ENCODE assay signal across 8 cellular contexts in the genomic region with DNA sequence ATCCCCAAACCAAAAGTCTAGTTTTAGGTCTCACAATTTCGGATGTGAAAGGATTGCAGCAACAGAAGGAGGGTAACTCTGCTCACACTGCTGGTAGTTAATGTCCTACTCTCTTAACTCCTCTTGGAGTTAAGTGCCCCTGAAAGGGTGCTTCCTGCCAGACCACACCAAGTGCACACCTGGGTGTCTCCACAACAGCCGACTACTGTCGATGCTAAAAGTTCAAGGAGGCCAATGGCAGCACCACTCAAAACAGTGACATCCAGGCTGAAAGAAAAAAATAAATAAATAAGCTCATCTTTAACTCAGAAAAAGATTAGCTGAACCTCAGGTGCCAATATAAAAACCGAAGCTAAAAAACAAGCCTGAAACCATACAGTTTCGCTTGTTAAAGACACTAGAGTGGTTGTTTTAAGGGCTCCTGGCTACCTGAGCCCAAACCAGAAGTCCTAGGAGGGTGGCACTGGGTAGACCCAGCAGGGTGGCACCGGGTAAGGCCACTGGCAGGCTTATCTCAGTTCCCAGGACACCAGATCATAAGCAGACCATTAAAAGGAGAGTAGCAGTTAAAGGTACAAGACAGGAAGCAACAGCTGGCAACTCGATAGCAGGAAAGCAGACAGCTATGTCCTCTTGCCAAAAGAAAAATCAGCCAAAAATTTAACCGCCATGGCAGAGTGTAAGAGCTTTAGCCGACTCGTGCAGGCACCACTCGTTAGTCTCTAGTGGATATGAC. TPM values are rescaled to one million over a fixed set of nuclear protein-coding genes. Genes with fewer than 3 reads are reported as not detected.
DNase-seq lines count a peak whose midpoint lies in the region; ATAC-seq and TF ChIP-seq lines count a peak whose summit lies in the region.

No MANE protein-coding gene starts in this region.

- no peaks in the 10 kb centered on the region for H3K27me3 Mint-ChIP-seq in stimulated activated memory B cell treated with anti-CD40 and anti-IgM and Interleukin-4, amounts not matched to agents 10 μg/mL and 1 μg/mL and 100 μg/mL, for 72 hours

- DNase-seq in NCI-H524 (lab: John Stamatoyannopoulos, UW): peak; percentile 36 to 47
- DNase-seq in NCI-H524 treated with DMSO at 0.1 percent for 48 hours (lab: John Stamatoyannopoulos, UW): no peak
- DNase-seq in OCI-M1 (lab: John Stamatoyannopoulos, UW): peak; percentile 54
- peak; percentile 53 for DNase-seq in fibroblast of the aortic adventitia (ENCODE audit: low read depth)
- no peak for DNase-seq in ecto neural progenitor cell (ENCODE audit: low spot score)
- DNase-seq in NCI-H2227 treated with DMSO at 0.1 percent for 48 hours (lab: John Stamatoyannopoulos, UW): no peak

- H3K36me3 Mint-ChIP-seq in stimulated activated memory B cell treated with anti-CD40 and anti-IgM and Interleukin-4, amounts not matched to agents 10 μg/mL and 1 μg/mL and 100 μg/mL, for 72 hours: peaks cover 8% of the 10 kb centered on the region

- no peak for TF ChIP-seq CTCF in fibroblast of the aortic adventitia (IDR thresholded peaks at IDR 0.05; ENCODE audit: insufficient read depth, low read length)

- no peaks in the 10 kb centered on the region for H3K9me3 Mint-ChIP-seq in stimulated activated memory B cell treated with anti-CD40 and anti-IgM and Interleukin-4, amounts not matched to agents 10 μg/mL and 1 μg/mL and 100 μg/mL, for 72 hours

- peak overlapping the region; percentile 11 for H3K27ac Mint-ChIP-seq in stimulated activated memory B cell treated with anti-CD40 and anti-IgM and Interleukin-4, amounts not matched to agents 10 μg/mL and 1 μg/mL and 100 μg/mL, for 72 hours

- ATAC-seq in stimulated activated memory B cell treated with anti-CD40 and anti-IgM and Interleukin-4, amounts not matched to agents 10 μg/mL and 1 μg/mL and 100 μg/mL, for 72 hours: no peak
- no peak for ATAC-seq in GM21528 (IDR thresholded peaks at IDR 0.05; ENCODE audit: low FRiP score, unreplicated experiment)

- no peak overlapping the region for H3K4me3 ChIP-seq in fibroblast of the aortic adventitia (ENCODE audit: low read depth, low read length)

- peaks cover 99% of the 10 kb centered on the region for H3K4me1 Mint-ChIP-seq in stimulated activated memory B cell treated with anti-CD40 and anti-IgM and Interleukin-4, amounts not matched to agents 10 μg/mL and 1 μg/mL and 100 μg/mL, for 72 hours

- peak overlapping the region; percentile 61 for H3K4me3 Mint-ChIP-seq in stimulated activated memory B cell treated with anti-CD40 and anti-IgM and Interleukin-4, amounts not matched to agents 10 μg/mL and 1 μg/mL and 100 μg/mL, for 72 hours

RNA-seq across cellular contexts. Expression of gene BRD4, which starts 39.3 kb away (rescaled TPM):
- total RNA-seq in fibroblast of the aortic adventitia (ENCODE audit: low replicate concordance): 15.5 and 25.3 TPM in 2 replicates

Comparison
In these comparisons a context has a peak if more than half of its experiments do, and no peak if none do; other contexts are left out.
1. DNase-seq: peak in NCI-H524 (2 of 2), OCI-M1 (single experiment) and fibroblast of the aortic adventitia (single experiment); none in NCI-H524 treated with DMSO at 0.1 percent for 48 hours (single experiment), ecto neural progenitor cell (single experiment) and NCI-H2227 treated with DMSO at 0.1 percent for 48 hours (single experiment).